1 cellular context compared by ENCODE assay signal in genomic region chr17:35569405-35569804, GRCh38.
TF ChIP-seq lines count a peak whose summit lies in the region.

No MANE protein-coding gene starts in this region.

TF ChIP-seq in GM23338, 12 proteins besides CTCF, POLR2A, EP300 and RAD21:
- TF ChIP-seq ZNF114 (CRISPR knock-in tag; IDR thresholded peaks at IDR 0.05): no peak
- no peak for TF ChIP-seq ZNF331 (CRISPR knock-in tag; IDR thresholded peaks at IDR 0.05; ENCODE audit: low read depth)
